Comparison of ENCODE assay signal across 6 cellular contexts in genomic region chr3:40477671-40478070, GRCh38. TPM values are rescaled to one million over a fixed set of nuclear protein-coding genes. Genes with fewer than 3 reads are reported as not detected.
DNase-seq lines count a peak whose midpoint lies in the region; ATAC-seq and TF ChIP-seq lines count a peak whose summit lies in the region.

No MANE protein-coding gene starts in this region.

- intact Hi-C loops in stomach (cut with DNase I; ENCODE audit: low total_unique reads) = no loop called here

- no peak for TF ChIP-seq CTCF in fibroblast of lung (conservative IDR thresholded peaks at IDR 0.05 in 1 of 2, IDR thresholded peaks at IDR 0.05 in 1 of 2; ENCODE audit: low read depth in 1 of 2, low read length in 2 of 2)
- TF ChIP-seq CTCF in stomach (IDR thresholded peaks at IDR 0.05) = no peak
- no peak for TF ChIP-seq CTCF in GM10248 (IDR thresholded peaks at IDR 0.05; ENCODE audit: control extremely low read depth, extremely low read depth, low read depth, missing control alignments)

- POLR2A ChIA-PET in GM10248 (lab: Yijun Ruan, JAX) = no interaction called here

- no peaks in the 10 kb centered on the region for H3K27me3 Mint-ChIP-seq in activated CD8-positive, alpha-beta memory T cell treated with anti-CD3 and anti-CD28 coated beads, Interleukin-2, amount 10 ng/mL, durations not matched to agents 7 days and 5 days

- H2AFZ ChIP-seq in fibroblast of lung (ENCODE audit: low read length) = peak overlapping the region; percentile 84

- ATAC-seq in activated CD8-positive, alpha-beta memory T cell treated with anti-CD3 and anti-CD28 coated beads, Interleukin-2, amount 10 ng/mL, durations not matched to agents 7 days and 5 days = no peak
- ATAC-seq in HG03439 (IDR thresholded peaks at IDR 0.05; ENCODE audit: unreplicated experiment) = no peak

- H3K4me2 ChIP-seq in fibroblast of lung (ENCODE audit: extremely low read depth, insufficient read depth, low read length) = peak overlapping the region; percentile 96

- no peaks in the 10 kb centered on the region for H3K79me2 ChIP-seq in fibroblast of lung (ENCODE audit: control insufficient read depth, insufficient read depth, low read length)

- H3K4me1 Mint-ChIP-seq in activated CD8-positive, alpha-beta memory T cell treated with anti-CD3 and anti-CD28 coated beads, Interleukin-2, amount 10 ng/mL, durations not matched to agents 7 days and 5 days = peaks cover 35% of the 10 kb centered on the region

- H3K9me3 ChIP-seq in fibroblast of lung (ENCODE audit: control insufficient read depth, insufficient read depth, low read depth, low read length) (no peaks in the 10 kb centered on the region), stomach (no peaks in the 10 kb centered on the region)

- H3K4me3 Mint-ChIP-seq in activated CD8-positive, alpha-beta memory T cell treated with anti-CD3 and anti-CD28 coated beads, Interleukin-2, amount 10 ng/mL, durations not matched to agents 7 days and 5 days = peak overlapping the region; percentile 85

- TF ChIP-seq EP300 in stomach (IDR thresholded peaks at IDR 0.05) = no peak

- WGBS in stomach, 5 donors = 36 to 51% (median 42%) methylated on average over 4 of the region's 4 CpGs

- TF ChIP-seq POLR2A in stomach (IDR thresholded peaks at IDR 0.05) = no peak

- no peak for DNase-seq in activated CD8-positive, alpha-beta memory T cell treated with anti-CD3 and anti-CD28 coated beads, Interleukin-2, amount 10 ng/mL, durations not matched to agents 7 days and 5 days
- DNase-seq in activated CD8-positive, alpha-beta memory T cell treated with anti-CD3 and anti-CD28 coated beads, Interleukin-2, amount 50 U/mL, for 48 hours = no peak
- no peak for DNase-seq in fibroblast of lung (ENCODE audit: low read depth in 2 of 2)
- DNase-seq in stomach = no peak
- DNase-seq in GM10248 (ENCODE audit: extremely low spot score) = no peak

- no peaks in the 10 kb centered on the region for H3K27me3 ChIP-seq in fibroblast of lung (ENCODE audit: control insufficient read depth, insufficient read depth, low read length)
- H3K27me3 ChIP-seq in stomach = no peaks in the 10 kb centered on the region

- H3K4me3 ChIP-seq in fibroblast of lung (replicated peaks in 1 of 4; ENCODE audit: control extremely low read depth in 1 of 4, insufficient read depth in 1 of 4, low read depth in 3 of 4, low read length in 4 of 4) (peak overlapping the region; percentile 65 to 90 (median 71)), stomach (peak overlapping the region; percentile 76 to 84 (median 82))

- no peaks in the 10 kb centered on the region for H4K20me1 ChIP-seq in fibroblast of lung (ENCODE audit: control insufficient read depth, extremely low read depth, insufficient read depth, low read length)

- no peak overlapping the region for H3K27ac ChIP-seq in fibroblast of lung (ENCODE audit: insufficient read depth, low read length)
- no peak overlapping the region for H3K27ac ChIP-seq in stomach

- no peaks in the 10 kb centered on the region for H3K36me3 ChIP-seq in fibroblast of lung (ENCODE audit: control insufficient read depth, insufficient read depth, low read length)
- H3K36me3 ChIP-seq in stomach = peaks cover 16 to 36% (median 34%) of the 10 kb centered on the region in 4 donors

- no peaks in the 10 kb centered on the region for H3K9me3 Mint-ChIP-seq in activated CD8-positive, alpha-beta memory T cell treated with anti-CD3 and anti-CD28 coated beads, Interleukin-2, amount 10 ng/mL, durations not matched to agents 7 days and 5 days (ENCODE audit: low read depth)

- H3K27ac Mint-ChIP-seq in activated CD8-positive, alpha-beta memory T cell treated with anti-CD3 and anti-CD28 coated beads, Interleukin-2, amount 10 ng/mL, durations not matched to agents 7 days and 5 days = peak overlapping the region; percentile 86

- H3K4me1 ChIP-seq in fibroblast of lung (ENCODE audit: control insufficient read depth, extremely low read depth, insufficient read depth, low read length) = peaks cover 2% of the 10 kb centered on the region
- peaks cover 6 to 16% (median 12%) of the 10 kb centered on the region in 4 donors for H3K4me1 ChIP-seq in stomach

- CTCF ChIA-PET in activated CD8-positive, alpha-beta memory T cell treated with anti-CD3 and anti-CD28 coated beads, Interleukin-2, amount 10 ng/mL, durations not matched to agents 7 days and 5 days (lab: Charles Lee) = interaction anchor here (0.5 to 3.0 kb wide), 5 partner anchors 13 to 1171 kb away, joined by 3 to 10 read pairs (median 4); partner anchors contain the start of genes RPL14 and ZNF620
- CTCF ChIA-PET in GM10248 (lab: Yijun Ruan, JAX) = interaction anchor here (1.1 to 1.4 kb wide), 2 partner anchors 19 to 48 kb away, joined by 3 to 4 read pairs; no protein-coding TSS in a partner anchor

- no peak overlapping the region for H3K9ac ChIP-seq in fibroblast of lung (ENCODE audit: insufficient read depth, low read length)

- peaks cover 25% of the 10 kb centered on the region for H3K36me3 Mint-ChIP-seq in activated CD8-positive, alpha-beta memory T cell treated with anti-CD3 and anti-CD28 coated beads, Interleukin-2, amount 10 ng/mL, durations not matched to agents 7 days and 5 days

RNA-seq across cellular contexts. Expression of gene ZNF619, which starts 0.7 kb away (rescaled TPM):
- 10 to 100 TPM; 10.1 to 11.0 TPM for total RNA-seq in activated CD8-positive, alpha-beta memory T cell treated with anti-CD3 and anti-CD28 coated beads, Interleukin-2, amount 10 ng/mL, durations not matched to agents 7 days and 5 days
- 8.7 and 9.6 TPM in 2 replicates for total RNA-seq in fibroblast of lung
- 3.2 and 4.2 TPM in 2 replicates for polyA plus RNA-seq in fibroblast of lung
- 1.7 and 2.5 TPM in 2 replicates for polyA plus RNA-seq in fibroblast of lung (2012)
- 1.9 and 3.8 TPM in 2 replicates for polyA minus RNA-seq in fibroblast of lung (ENCODE audit: low replicate concordance)
- total RNA-seq in stomach = 100 to 1,000 TPM in 1 of 5 donors, 10 to 100 TPM in 2, 1 to 10 TPM in 2; 1.2 to 137 (median 11.0) TPM
- polyA plus RNA-seq in stomach = 1 to 10 TPM in 2 of 3 donors, under 1 TPM in 1; 0.83 to 1.5 (median 1.1) TPM

RNA-seq across cellular contexts. Expression of gene RPL14, which starts 20.5 kb away (rescaled TPM):
- 1,000 to 10,000 TPM; 1,755 to 2,066 TPM for total RNA-seq in activated CD8-positive, alpha-beta memory T cell treated with anti-CD3 and anti-CD28 coated beads, Interleukin-2, amount 10 ng/mL, durations not matched to agents 7 days and 5 days
- total RNA-seq in fibroblast of lung = 314 and 493 TPM in 2 replicates
- polyA plus RNA-seq in fibroblast of lung = 658 and 704 TPM in 2 replicates
- polyA plus RNA-seq in fibroblast of lung (2012) = 1,264 and 1,271 TPM in 2 replicates
- 239 and 294 TPM in 2 replicates for polyA minus RNA-seq in fibroblast of lung (ENCODE audit: low replicate concordance)
- total RNA-seq in stomach = 100 to 1,000 TPM; 163 to 607 (median 495) TPM
- polyA plus RNA-seq in stomach = 1,000 to 10,000 TPM; 1,553 to 2,267 (median 2,011) TPM

RNA-seq across cellular contexts. Expression of gene ZNF620, which starts 28.2 kb away (rescaled TPM):
- 1 to 10 TPM; 5.7 to 8.3 TPM for total RNA-seq in activated CD8-positive, alpha-beta memory T cell treated with anti-CD3 and anti-CD28 coated beads, Interleukin-2, amount 10 ng/mL, durations not matched to agents 7 days and 5 days
- total RNA-seq in fibroblast of lung (1.3 and 1.5 TPM in 2 replicates), stomach (10 to 100 TPM in 1 of 5 donors, 1 to 10 TPM in 3, not detected in 1; 1.3 to 77.0 (median 4.2) TPM)
- polyA plus RNA-seq in fibroblast of lung (0.44 and 0.51 TPM in 2 replicates), stomach (1 to 10 TPM in 2 of 3 donors, under 1 TPM in 1; 0.92 to 1.9 (median 1.0) TPM)
- polyA plus RNA-seq in fibroblast of lung (2012) = 0.37 and 0.84 TPM in 2 replicates
- polyA minus RNA-seq in fibroblast of lung (ENCODE audit: low replicate concordance) = not detected in 2 replicates

RNA-seq across cellular contexts. Expression of gene ZNF621, which starts 47.1 kb away (rescaled TPM):
- total RNA-seq in activated CD8-positive, alpha-beta memory T cell treated with anti-CD3 and anti-CD28 coated beads, Interleukin-2, amount 10 ng/mL, durations not matched to agents 7 days and 5 days = 10 to 100 TPM; 23.1 to 25.3 TPM
- total RNA-seq in fibroblast of lung = 14.6 and 23.3 TPM in 2 replicates
- polyA plus RNA-seq in fibroblast of lung = 18.8 and 23.1 TPM in 2 replicates
- 11.8 and 14.3 TPM in 2 replicates for polyA plus RNA-seq in fibroblast of lung (2012)
- 18.0 and 25.6 TPM in 2 replicates for polyA minus RNA-seq in fibroblast of lung (ENCODE audit: low replicate concordance)
- total RNA-seq in stomach = 10 to 100 TPM in 4 of 5 donors, 1 to 10 TPM in 1; 6.7 to 56.0 (median 30.4) TPM
- polyA plus RNA-seq in stomach = 1 to 10 TPM; 5.7 to 9.0 (median 8.5) TPM
